ENCODE assay signal across 9 cellular contexts in the genomic region with DNA sequence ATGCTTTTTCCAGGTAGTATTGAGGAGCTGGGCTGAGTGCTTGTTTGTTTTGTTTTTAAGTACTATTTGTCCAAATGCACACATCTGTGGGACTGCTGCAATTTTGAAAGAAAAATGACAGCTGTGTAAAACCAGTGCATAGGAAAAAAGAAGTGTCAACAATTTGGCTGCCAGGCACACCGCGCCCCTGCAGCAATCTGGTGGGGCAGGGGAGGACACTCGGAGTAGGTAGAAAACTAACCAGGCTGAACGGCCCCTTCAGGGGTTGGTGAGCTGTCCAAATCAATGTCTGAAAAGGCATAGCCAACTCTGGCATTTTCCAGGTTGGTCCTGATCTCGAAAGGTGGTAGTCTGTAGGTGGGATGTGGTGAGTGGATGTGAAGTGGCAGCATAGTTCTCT. TPM values are rescaled to one million over a fixed set of nuclear protein-coding genes. Genes with fewer than 3 reads are reported as not detected.
DNase-seq lines count a peak whose midpoint lies in the region; ATAC-seq and TF ChIP-seq lines count a peak whose summit lies in the region.
"Had no signal": no experiment of that assay in that cellular context is flagged by ENCODE, and none has a peak within 500 bp of the region (broad histone marks: within the 10 kb centered on the region; RNA-seq: fewer than 3 reads in every experiment).

No MANE protein-coding gene starts in this region.

- H3K9me3 Mint-ChIP-seq in activated naive CD4-positive, alpha-beta T cell treated with anti-CD3 and anti-CD28 coated beads, Interleukin-2, amount 50 U/mL, for 24 hours: no peaks in the 10 kb centered on the region
- no peaks in the 10 kb centered on the region for H3K9me3 Mint-ChIP-seq in activated naive CD4-positive, alpha-beta T cell treated with anti-CD3 and anti-CD28 coated beads, Interleukin-2, amount 50 U/mL, for 72 hours
- H3K9me3 Mint-ChIP-seq in chondrocyte (ENCODE audit: low read depth): no peaks in the 10 kb centered on the region

- no peaks in the 10 kb centered on the region for H3K79me1 ChIP-seq in mesendoderm (ENCODE audit: low read length)

- no peak overlapping the region for H4K8ac ChIP-seq in mesendoderm (ENCODE audit: low read depth, low read length)

- H3K27me3 Mint-ChIP-seq in activated naive CD4-positive, alpha-beta T cell treated with anti-CD3 and anti-CD28 coated beads, Interleukin-2, amount 50 U/mL, for 24 hours: peaks cover 7% of the 10 kb centered on the region
- H3K27me3 Mint-ChIP-seq in chondrocyte (ENCODE audit: low read depth): no peaks in the 10 kb centered on the region

- TF ChIP-seq CTCF in chondrocyte (IDR thresholded peaks at IDR 0.05) (no peak), upper lobe of right lung (IDR thresholded peaks at IDR 0.05) (no peak)

- H3K27me3 ChIP-seq in mesendoderm (ENCODE audit: insufficient read depth, low read length, poor library complexity): no peaks in the 10 kb centered on the region
- H3K27me3 ChIP-seq in upper lobe of right lung: no peaks in the 10 kb centered on the region
- H3K27me3 ChIP-seq: foreskin keratinocyte had no signal

- H3K36me3 ChIP-seq in mesendoderm (ENCODE audit: control insufficient read depth, insufficient read depth, low read length) (no peaks in the 10 kb centered on the region), upper lobe of right lung (no peaks in the 10 kb centered on the region)

- no peak overlapping the region for H3K18ac ChIP-seq in mesendoderm (ENCODE audit: low read length)

- H3K4me2 ChIP-seq in mesendoderm (ENCODE audit: low read length): peak overlapping the region; percentile 24

- H3K27ac ChIP-seq in mesendoderm (ENCODE audit: low read depth, low read length): no peak overlapping the region
- no peak overlapping the region for H3K27ac ChIP-seq in upper lobe of right lung
- H3K27ac ChIP-seq: foreskin keratinocyte had no signal

- H3K9ac ChIP-seq in mesendoderm (ENCODE audit: low read length): peak overlapping the region; percentile 92

- intact Hi-C loops in upper lobe of right lung (cut with DNase I): no loop called here

- H3K4me3 ChIP-seq in mesendoderm (ENCODE audit: low read length) (peak overlapping the region; percentile 77), upper lobe of right lung (peak overlapping the region; percentile 59)

- peaks cover 8% of the 10 kb centered on the region for H3K4me1 Mint-ChIP-seq in activated naive CD4-positive, alpha-beta T cell treated with anti-CD3 and anti-CD28 coated beads, Interleukin-2, amount 50 U/mL, for 24 hours
- H3K4me1 Mint-ChIP-seq in chondrocyte (ENCODE audit: low read depth): peaks cover 6% of the 10 kb centered on the region

- H3K56ac ChIP-seq in mesendoderm (ENCODE audit: low read length): peak overlapping the region; percentile 93

- H3K23ac ChIP-seq in mesendoderm (ENCODE audit: low read length): no peak overlapping the region

- no peak overlapping the region for H2AK5ac ChIP-seq in mesendoderm (ENCODE audit: low read length)

- no peak for DNase-seq in activated naive CD4-positive, alpha-beta T cell treated with anti-CD3 and anti-CD28 coated beads, Interleukin-2, amount 50 U/mL, for 72 hours (ENCODE audit: low spot score in 2 of 2)
- DNase-seq in chondrocyte (ENCODE audit: low spot score): no peak
- DNase-seq in mesendoderm: no peak
- DNase-seq in upper lobe of right lung: no peak
- no peak for DNase-seq in stimulated activated CD4-positive, alpha-beta T cell treated with anti-CD3 and anti-CD28 coated beads, Interleukin-4, amount 100 ng/mL, for 1 hour
- DNase-seq: foreskin keratinocyte had no signal

- no peaks in the 10 kb centered on the region for H3K79me2 ChIP-seq in mesendoderm (ENCODE audit: control insufficient read depth, insufficient read depth, low read length)

- H3K27ac Mint-ChIP-seq in activated naive CD4-positive, alpha-beta T cell treated with anti-CD3 and anti-CD28 coated beads, Interleukin-2, amount 50 U/mL, for 24 hours: no peak overlapping the region
- H3K27ac Mint-ChIP-seq in activated naive CD4-positive, alpha-beta T cell treated with anti-CD3 and anti-CD28 coated beads, Interleukin-2, amount 50 U/mL, for 72 hours: peak overlapping the region in 1 of 2 donors; percentile 80
- no peak overlapping the region for H3K27ac Mint-ChIP-seq in chondrocyte (ENCODE audit: unreplicated experiment)

- no peak overlapping the region for H2BK120ac ChIP-seq in mesendoderm (ENCODE audit: low read depth, low read length)

- ATAC-seq in activated naive CD4-positive, alpha-beta T cell treated with anti-CD3 and anti-CD28 coated beads, Interleukin-2, amount 50 U/mL, for 72 hours: no peak
- ATAC-seq in upper lobe of right lung (no peak), HG03095 (IDR thresholded peaks at IDR 0.05; ENCODE audit: unreplicated experiment) (no peak), HG03521 (IDR thresholded peaks at IDR 0.05; ENCODE audit: unreplicated experiment) (no peak)

- no peak overlapping the region for H2BK15ac ChIP-seq in mesendoderm (replicated peaks; ENCODE audit: low read depth)

- no peak overlapping the region for H3K4ac ChIP-seq in mesendoderm (ENCODE audit: low read depth, low read length)

- no peaks in the 10 kb centered on the region for H3K36me3 Mint-ChIP-seq in activated naive CD4-positive, alpha-beta T cell treated with anti-CD3 and anti-CD28 coated beads, Interleukin-2, amount 50 U/mL, for 24 hours
- peaks cover 5 to 7% of the 10 kb centered on the region in 2 donors for H3K36me3 Mint-ChIP-seq in activated naive CD4-positive, alpha-beta T cell treated with anti-CD3 and anti-CD28 coated beads, Interleukin-2, amount 50 U/mL, for 72 hours
- H3K36me3 Mint-ChIP-seq in chondrocyte (ENCODE audit: low read depth): no peaks in the 10 kb centered on the region

- peak overlapping the region; percentile 54 for H3K4me3 Mint-ChIP-seq in activated naive CD4-positive, alpha-beta T cell treated with anti-CD3 and anti-CD28 coated beads, Interleukin-2, amount 50 U/mL, for 24 hours
- peak overlapping the region; percentile 80 for H3K4me3 Mint-ChIP-seq in chondrocyte (ENCODE audit: unreplicated experiment)

- H3K4me1 ChIP-seq in mesendoderm (ENCODE audit: control insufficient read depth, low read depth, low read length): no peaks in the 10 kb centered on the region
- no peaks in the 10 kb centered on the region for H3K4me1 ChIP-seq in upper lobe of right lung
- H3K4me1 ChIP-seq: foreskin keratinocyte had no signal

- H3K9me3 ChIP-seq in upper lobe of right lung: no peaks in the 10 kb centered on the region

- no peak overlapping the region for H4K5ac ChIP-seq in mesendoderm (ENCODE audit: low read length)

- no peak overlapping the region for H2BK5ac ChIP-seq in mesendoderm (ENCODE audit: low read length)

- no CpG with 5 or more reads among the region's 5 CpGs for WGBS in mesendoderm (ENCODE audit: extremely low coverage, insufficient coverage, low lambda C conversion rate)

RNA-seq across cellular contexts. Expression of gene LDOC1, which starts 1.1 kb away (rescaled TPM):
- 1 to 10 TPM; 5.4 to 7.1 TPM for total RNA-seq in activated naive CD4-positive, alpha-beta T cell treated with anti-CD3 and anti-CD28 coated beads, Interleukin-2, amount 50 U/mL, for 72 hours
- total RNA-seq in chondrocyte (28.6 to 33.8 TPM (median 30.9 TPM) in 3 replicates), upper lobe of right lung (19.1 TPM)
- polyA plus RNA-seq in mesendoderm (2013, experiment 1 of 2): 53.0 TPM
- 54.7 TPM for polyA plus RNA-seq in mesendoderm (2013, experiment 2 of 2)
